ENCODE assay signal across 1 cellular context in genomic region chr5:154940772-154941620, GRCh38.
TF ChIP-seq lines count a peak whose summit lies in the region.

Gene MRPL22, plus strand, starts transcription at chr5:154941073. Its CDS starts 38 bp downstream, at chr5:154941111.

TF ChIP-seq in GM12878, 131 proteins besides CTCF, POLR2A, EP300 and RAD21 (continued from another document and continues in another):
- TF ChIP-seq NR2C2 (IDR thresholded peaks at IDR 0.05; ENCODE audit: borderline replicate concordance, control insufficient read depth, insufficient read length, low read depth) (no peak), CEBPZ (IDR thresholded peaks at IDR 0.05; ENCODE audit: low read depth, low read length) (no peak), YY1 (IDR thresholded peaks at IDR 0.05; ENCODE audit: low read depth, low read length) (peak; percentile 98), REST (IDR thresholded peaks at IDR 0.05; ENCODE audit: low read depth, low read length) (peak; percentile 38; the same call in 1 of the 2 replicates), MLLT1 (IDR thresholded peaks at IDR 0.05) (peak; percentile 75), MTA2 (IDR thresholded peaks at IDR 0.05; ENCODE audit: low read depth) (0 out of 2 replicates have a peak, but pooled peaks have one; percentile 10), SMAD5 (IDR thresholded peaks at IDR 0.05; ENCODE audit: low read depth) (peak; percentile 66; the same call in 1 of the 2 replicates), RBBP5 (conservative IDR thresholded peaks at IDR 0.05) (no peak), CHD2 (IDR thresholded peaks at IDR 0.05; ENCODE audit: borderline replicate concordance, low read depth, low read length) (0 out of 2 replicates have a peak, but pooled peaks have one; percentile 30), TCF12 (IDR thresholded peaks at IDR 0.05; ENCODE audit: low read depth, low read length) (0 out of 2 replicates have a peak, but pooled peaks have one; percentile 54), SMC3 (IDR thresholded peaks at IDR 0.05; ENCODE audit: borderline replicate concordance, low read length) (no peak), CREM (IDR thresholded peaks at IDR 0.05; ENCODE audit: low read depth) (peak; percentile 24; the same call in 1 of the 2 replicates), EGR1 (IDR thresholded peaks at IDR 0.05; ENCODE audit: borderline replicate concordance in 1 of 2, low read depth in 2 of 2, low read length in 2 of 2) (no peak), DPF2 (IDR thresholded peaks at IDR 0.05) (no peak), SIN3A (IDR thresholded peaks at IDR 0.05; ENCODE audit: low read depth, low read length) (peak; percentile 74; the same call in 1 of the 2 replicates), RUNX3 (IDR thresholded peaks at IDR 0.05; ENCODE audit: low read length) (peak; percentile 72; the same call in 1 of the 2 replicates), ATF7 (IDR thresholded peaks at IDR 0.05; ENCODE audit: low read depth) (peak; percentile 50; the same call in 1 of the 2 replicates), POLR2AphosphoS5 (IDR thresholded peaks at IDR 0.05; ENCODE audit: low read length) (peak; percentile 92), PML (IDR thresholded peaks at IDR 0.05; ENCODE audit: low read length) (peak; percentile 87; the same call in 1 of the 2 replicates), RB1 (IDR thresholded peaks at IDR 0.05; ENCODE audit: borderline replicate concordance) (peak; percentile 64; the same call in 1 of the 2 replicates), EZH2 (IDR thresholded peaks at IDR 0.05; ENCODE audit: borderline replicate concordance, control insufficient read depth, low read depth, low read length) (no peak), SP1 (IDR thresholded peaks at IDR 0.05; ENCODE audit: low read depth, low read length) (peak; percentile 14), SUPT20H (IDR thresholded peaks at IDR 0.05; ENCODE audit: borderline replicate concordance, control insufficient read depth, low read depth, low read length) (no peak), MXI1 (IDR thresholded peaks at IDR 0.05; ENCODE audit: low read depth, low read length) (peak; percentile 81), POLR2AphosphoS2 (IDR thresholded peaks at IDR 0.05; ENCODE audit: low read depth, low read length) (peak; percentile 67), TCF3 (IDR thresholded peaks at IDR 0.05; ENCODE audit: borderline replicate concordance, insufficient read depth, low read depth, low read length) (0 out of 2 replicates have a peak, but pooled peaks have one; percentile 26), TAF1 (IDR thresholded peaks at IDR 0.05; ENCODE audit: borderline replicate concordance, low read depth, low read length) (peak; percentile 90), E2F4 (IDR thresholded peaks at IDR 0.05; ENCODE audit: low read depth, low read length) (0 out of 2 replicates have a peak, but pooled peaks have one; percentile 26), BHLHE40 (IDR thresholded peaks at IDR 0.05; ENCODE audit: borderline replicate concordance in 1 of 2, low read depth in 2 of 2, low read length in 1 of 2) (0 out of 4 replicates have a peak, but pooled peaks of 1 of the 2 experiments have one; percentile 17), HCFC1 (IDR thresholded peaks at IDR 0.05; ENCODE audit: low read length) (peak; percentile 52), NKRF (conservative IDR thresholded peaks at IDR 0.05) (0 out of 2 replicates have a peak, but pooled peaks have one; percentile 38), ZBTB40 (IDR thresholded peaks at IDR 0.05; ENCODE audit: borderline replicate concordance) (peak; percentile 28; the same call in 1 of the 2 replicates), IRF4 (IDR thresholded peaks at IDR 0.05; ENCODE audit: low read depth, low read length) (no peak), LARP7 (IDR thresholded peaks at IDR 0.05) (peak; percentile 63; the same call in 1 of the 2 replicates), EED (IDR thresholded peaks at IDR 0.05; ENCODE audit: low read depth) (no peak), NBN (IDR thresholded peaks at IDR 0.05) (peak; percentile 79), ZNF592 (IDR thresholded peaks at IDR 0.05) (no peak), HDGF (IDR thresholded peaks at IDR 0.05) (0 out of 2 replicates have a peak, but pooled peaks have one; percentile 52), CREB1 (IDR thresholded peaks at IDR 0.05; ENCODE audit: low read depth) (peak; percentile 69), MYB (IDR thresholded peaks at IDR 0.05; ENCODE audit: borderline replicate concordance, low read depth, low read length) (no peak)
